ENCODE assay signal across 1 cellular context in genomic region chr2:165953655-165954606, GRCh38.
TF ChIP-seq lines count a peak whose summit lies in the region.

TTC21B (minus strand) TSS chr2:165953776; CDS start chr2:165953705, 71 bp downstream.

TF ChIP-seq in H1, 55 proteins besides CTCF, POLR2A, EP300 and RAD21 (continued from another document):
- TF ChIP-seq YY1 (IDR thresholded peaks at IDR 0.05; ENCODE audit: low read depth, low read length) (peak; percentile 85), HDAC2 (IDR thresholded peaks at IDR 0.05; ENCODE audit: borderline replicate concordance in 1 of 2, low read depth in 2 of 2, low read length in 2 of 2) (peak; percentile 20 to 89; a peak in 1 of 4 replicates), RNF2 (IDR thresholded peaks at IDR 0.05; ENCODE audit: borderline replicate concordance, low read depth, low read length, missing control alignments, poor library complexity, severe bottlenecking) (no peak), ATF2 (IDR thresholded peaks at IDR 0.05; ENCODE audit: low read length) (peak; percentile 79; the same call in 1 of the 2 replicates), POU5F1 (IDR thresholded peaks at IDR 0.05; ENCODE audit: low read depth, low read length) (no peak), TEAD4 (IDR thresholded peaks at IDR 0.05; ENCODE audit: low read depth, low read length) (no peak), TBP (IDR thresholded peaks at IDR 0.05; ENCODE audit: low read depth, low read length) (peak; percentile 70; the same call in 1 of the 2 replicates), BRCA1 (IDR thresholded peaks at IDR 0.05; ENCODE audit: low read depth, low read length) (no peak), SP4 (IDR thresholded peaks at IDR 0.05; ENCODE audit: low read length) (peak; percentile 81; the same call in 1 of the 2 replicates), RFX5 (IDR thresholded peaks at IDR 0.05; ENCODE audit: borderline replicate concordance, low read depth, low read length) (no peak), CREB1 (IDR thresholded peaks at IDR 0.05) (peak; percentile 88), MAX (IDR thresholded peaks at IDR 0.05) (peak; percentile 95), TAF1 (IDR thresholded peaks at IDR 0.05; ENCODE audit: low read depth, low read length) (peak; percentile 85), BACH1 (IDR thresholded peaks at IDR 0.05; ENCODE audit: low read length) (no peak), POLR2AphosphoS5 (IDR thresholded peaks at IDR 0.05; ENCODE audit: low read depth, low read length) (peak; percentile 58; the same call in 1 of the 2 replicates), SIN3A (conservative IDR thresholded peaks at IDR 0.05 in 1 of 2, IDR thresholded peaks at IDR 0.05 in 1 of 2; ENCODE audit: low read depth in 1 of 2, low read length in 2 of 2) (0 out of 4 replicates have a peak, but pooled peaks of 1 of the 2 experiments have one; percentile 45), ZNF274 (IDR thresholded peaks at IDR 0.05; ENCODE audit: borderline replicate concordance, extremely low read depth, low read length) (no peak), KDM4A (IDR thresholded peaks at IDR 0.05; ENCODE audit: low read depth, low read length, severe bottlenecking) (peak; percentile 77), EGR1 (IDR thresholded peaks at IDR 0.05; ENCODE audit: borderline replicate concordance, low read depth, low read length) (peak; percentile 29), KDM1A (IDR thresholded peaks at IDR 0.05; ENCODE audit: borderline replicate concordance, low read length) (peak; percentile 77; the same call in 1 of the 2 replicates), CBX5 (IDR thresholded peaks at IDR 0.05; ENCODE audit: low read depth, low read length) (no peak), E2F6 (IDR thresholded peaks at IDR 0.05) (peak; percentile 97), SUZ12 (IDR thresholded peaks at IDR 0.05; ENCODE audit: low read length) (no peak), GABPA (IDR thresholded peaks at IDR 0.05; ENCODE audit: borderline replicate concordance, insufficient read depth, low read length) (no peak), CHD2 (IDR thresholded peaks at IDR 0.05; ENCODE audit: low read length) (no peak), RBBP5 (IDR thresholded peaks at IDR 0.05; ENCODE audit: borderline replicate concordance, low read depth, low read length) (peak; percentile 92), USF2 (IDR thresholded peaks at IDR 0.05; ENCODE audit: low read length) (no peak), BCL11A (IDR thresholded peaks at IDR 0.05; ENCODE audit: low read depth in 2 of 2, low read length in 2 of 2) (no peak), TAF7 (optimal IDR thresholded peaks at IDR 0.05; ENCODE audit: borderline replicate concordance, low read depth, low read length) (peak; percentile 42), SRF (IDR thresholded peaks at IDR 0.05; ENCODE audit: low read depth, low read length) (no peak; the same call in 1 of the 2 replicates), CTBP2 (IDR thresholded peaks at IDR 0.05; ENCODE audit: borderline replicate concordance, insufficient read depth, insufficient read length, low read length) (peak; percentile 52), SAP30 (IDR thresholded peaks at IDR 0.05; ENCODE audit: insufficient read depth, insufficient replicate concordance, low read length) (peak; percentile 64), SP1 (IDR thresholded peaks at IDR 0.05; ENCODE audit: low read depth, low read length) (no peak), CHD7 (IDR thresholded peaks at IDR 0.05; ENCODE audit: insufficient replicate concordance, low read length) (peak; percentile 47), PHF8 (conservative IDR thresholded peaks at IDR 0.05; ENCODE audit: low read depth, low read length) (peak; percentile 81), HDAC6 (IDR thresholded peaks at IDR 0.05; ENCODE audit: low read depth, low read length) (no peak)
